ENCODE assay signal across 26 cellular contexts in the genomic region with DNA sequence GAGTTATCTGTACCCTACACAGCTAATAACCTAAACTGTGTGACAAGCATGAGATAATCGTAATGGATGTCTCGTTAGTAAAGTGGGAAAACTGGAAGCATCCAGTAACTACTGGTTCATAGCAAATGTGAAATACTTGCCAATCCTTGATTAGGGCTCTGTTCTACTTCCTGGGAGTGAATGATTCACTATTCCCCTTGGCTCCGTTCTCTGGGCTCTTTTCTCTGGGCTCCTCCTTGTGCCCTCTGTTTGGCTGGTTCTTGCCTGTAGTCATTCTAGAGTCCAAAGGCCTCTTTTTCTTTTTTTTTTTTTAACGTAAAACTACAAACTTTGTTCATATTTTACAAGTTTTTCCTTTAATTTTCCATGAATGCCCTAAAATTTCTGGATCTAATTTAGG.
"Had no signal": no experiment of that assay in that cellular context is flagged by ENCODE, and none has a peak within 500 bp of the region (broad histone marks: within the 10 kb centered on the region; RNA-seq: fewer than 3 reads in every experiment).

No MANE protein-coding gene starts in this region.

- H3K27me3 ChIP-seq: hepatocyte, left lung, ovary, right atrium auricular region, right lobe of liver, tibial nerve, uterus had no signal

- H3K27me3 Mint-ChIP-seq: natural killer cell treated with Interleukin-12 subunit alpha and Interleukin-12 subunit beta and Interleukin-15 and Interleukin-18, amount 100 ng/mL, for 72 hours; progenitor cell of endocrine pancreas; stimulated activated memory B cell treated with anti-CD40 and anti-IgM and Interleukin-4, amounts not matched to agents 10 μg/mL and 1 μg/mL and 100 μg/mL, for 72 hours; stimulated activated naive CD8-positive, alpha-beta T cell treated with anti-CD3 and anti-CD28 coated beads, Interleukin-15, amount 100 ng/mL, for 72 hours had no signal

- H3K4me1 Mint-ChIP-seq: naive thymus-derived CD4-positive, alpha-beta T cell; stimulated activated memory B cell treated with anti-CD40 and anti-IgM and Interleukin-4, amounts not matched to agents 10 μg/mL and 1 μg/mL and 100 μg/mL, for 72 hours; stimulated activated naive CD8-positive, alpha-beta T cell treated with anti-CD3 and anti-CD28 coated beads, Interleukin-15, amount 100 ng/mL, for 72 hours had no signal

- ATAC-seq: left cardiac atrium; left lung; lower lobe of right lung; naive thymus-derived CD4-positive, alpha-beta T cell; natural killer cell treated with Interleukin-12 subunit alpha and Interleukin-12 subunit beta and Interleukin-15 and Interleukin-18, amount 100 ng/mL, for 72 hours; right lobe of liver; stimulated activated memory B cell treated with anti-CD40 and anti-IgM and Interleukin-4, amounts not matched to agents 10 μg/mL and 1 μg/mL and 100 μg/mL, for 72 hours; stimulated activated naive CD8-positive, alpha-beta T cell treated with anti-CD3 and anti-CD28 coated beads, Interleukin-15, amount 100 ng/mL, for 72 hours had no signal

- H3K36me3 ChIP-seq: left lung, lower lobe of right lung, ovary, right atrium auricular region, right lobe of liver, tibial nerve, uterus had no signal

- H3K4me3 Mint-ChIP-seq: naive thymus-derived CD4-positive, alpha-beta T cell; natural killer cell treated with Interleukin-12 subunit alpha and Interleukin-12 subunit beta and Interleukin-15 and Interleukin-18, amount 100 ng/mL, for 72 hours; stimulated activated memory B cell treated with anti-CD40 and anti-IgM and Interleukin-4, amounts not matched to agents 10 μg/mL and 1 μg/mL and 100 μg/mL, for 72 hours; stimulated activated naive CD8-positive, alpha-beta T cell treated with anti-CD3 and anti-CD28 coated beads, Interleukin-15, amount 100 ng/mL, for 72 hours; type B pancreatic cell had no signal

- H3K9me3 Mint-ChIP-seq: natural killer cell treated with Interleukin-12 subunit alpha and Interleukin-12 subunit beta and Interleukin-15 and Interleukin-18, amount 100 ng/mL, for 72 hours; stimulated activated naive CD8-positive, alpha-beta T cell treated with anti-CD3 and anti-CD28 coated beads, Interleukin-15, amount 100 ng/mL, for 72 hours; type B pancreatic cell had no signal

- DNase-seq: islet precursor cell; kidney glomerular epithelial cell; left cardiac atrium; left lung; lower lobe of right lung; mammary epithelial cell; mesenchymal stem cell; naive thymus-derived CD4-positive, alpha-beta T cell; ovary; right lobe of liver; stimulated activated CD4-positive, alpha-beta T cell treated with anti-CD3 and anti-CD28 coated beads, Interleukin-1b, Interleukin-23, amount 100 ng/mL, for 48 hours; stimulated activated CD4-positive, alpha-beta T cell treated with anti-CD3 and anti-CD28 coated beads, Interleukin-2, amount 100 ng/mL, for 48 hours; stimulated activated CD4-positive, alpha-beta T cell treated with anti-CD3 and anti-CD28 coated beads, Interleukin-4, amount 100 ng/mL, for 4 hours; stimulated activated CD8-positive, alpha-beta memory T cell treated with anti-CD3 and anti-CD28 coated beads, Interleukin-4, amount 100 ng/mL, for 48 hours; stimulated activated naive CD4-positive, alpha-beta T cell treated with Interleukin-2 at 50 U/mL for 16 hours; stimulated activated naive CD8-positive, alpha-beta T cell treated with anti-CD3 and anti-CD28 coated beads, Interleukin-15, amount 100 ng/mL, for 72 hours; substantia nigra; uterus had no signal

- H3K27ac ChIP-seq: hepatocyte, left lung, lower lobe of right lung, ovary, right atrium auricular region, right lobe of liver, tibial nerve, uterus had no signal

- H2AFZ ChIP-seq: hepatocyte had no signal

- H3K4me1 ChIP-seq: left lung, lower lobe of right lung, right atrium auricular region, tibial nerve, uterus had no signal

- H3K4me3 ChIP-seq: hepatocyte, left lung, lower lobe of right lung, ovary, right atrium auricular region, right lobe of liver, smooth muscle cell, tibial nerve, uterus had no signal

- H3K36me3 Mint-ChIP-seq: naive thymus-derived CD4-positive, alpha-beta T cell; natural killer cell treated with Interleukin-12 subunit alpha and Interleukin-12 subunit beta and Interleukin-15 and Interleukin-18, amount 100 ng/mL, for 72 hours; stimulated activated memory B cell treated with anti-CD40 and anti-IgM and Interleukin-4, amounts not matched to agents 10 μg/mL and 1 μg/mL and 100 μg/mL, for 72 hours; type B pancreatic cell had no signal

- H3K4me2 ChIP-seq: hepatocyte, smooth muscle cell had no signal

- H3K9me3 ChIP-seq: left lung, lower lobe of right lung, ovary, right atrium auricular region, right lobe of liver, tibial nerve, uterus had no signal

- H3K79me2 ChIP-seq: hepatocyte had no signal

- H3K27ac Mint-ChIP-seq: naive thymus-derived CD4-positive, alpha-beta T cell; natural killer cell treated with Interleukin-12 subunit alpha and Interleukin-12 subunit beta and Interleukin-15 and Interleukin-18, amount 100 ng/mL, for 72 hours; progenitor cell of endocrine pancreas; stimulated activated memory B cell treated with anti-CD40 and anti-IgM and Interleukin-4, amounts not matched to agents 10 μg/mL and 1 μg/mL and 100 μg/mL, for 72 hours; stimulated activated naive CD8-positive, alpha-beta T cell treated with anti-CD3 and anti-CD28 coated beads, Interleukin-15, amount 100 ng/mL, for 72 hours; type B pancreatic cell had no signal
